ENCODE assay signal across 12 cellular contexts in genomic region chr12:131604146-131604844, GRCh38.
A peak's percentile ranks its signal among the peaks of the same experiment; 100 is the strongest.
DNase-seq lines count a peak whose midpoint lies in the region; ATAC-seq and TF ChIP-seq lines count a peak whose summit lies in the region.
"Had no signal": no experiment of that assay in that cellular context is flagged by ENCODE, and none has a peak within 500 bp of the region (broad histone marks: within the 10 kb centered on the region; RNA-seq: fewer than 3 reads in every experiment).

No MANE protein-coding gene starts in this region.

- ATAC-seq in GM21737 (IDR thresholded peaks at IDR 0.05; ENCODE audit: unreplicated experiment) (no peak), esophagus mucosa (no peak)
- ATAC-seq: body of pancreas, heart right ventricle had no signal

- peak overlapping the region; percentile 40 for H3K27ac Mint-ChIP-seq in activated T-cell treated with anti-CD3 and anti-CD28 coated beads, Interleukin-2, amount 50 U/mL, for 24 hours
- H3K27ac Mint-ChIP-seq in nephron progenitor cell, result peak overlapping the region; percentile 96

- H3K27me3 ChIP-seq in esophagus muscularis mucosa, result peaks cover 0 to 74% (median 10%) of the 10 kb centered on the region in 4 donors
- H3K27me3 ChIP-seq: body of pancreas had no signal

- H3K4me1 ChIP-seq in esophagus muscularis mucosa, result peaks cover 0 to 17% (median 8%) of the 10 kb centered on the region in 4 donors
- H3K4me1 ChIP-seq: body of pancreas, HAP-1 had no signal

- TF ChIP-seq EP300 in esophagus muscularis mucosa (IDR thresholded peaks at IDR 0.05), result no peak

- no peak overlapping the region for H3K4me3 ChIP-seq in esophagus muscularis mucosa
- H3K4me3 ChIP-seq: body of pancreas, HAP-1, suprapubic skin had no signal

- POLR2A ChIA-PET in GM10248 (lab: Yijun Ruan, JAX), result no interaction called here

- peaks cover 63% of the 10 kb centered on the region for H3K4me1 Mint-ChIP-seq in activated T-cell treated with anti-CD3 and anti-CD28 coated beads, Interleukin-2, amount 50 U/mL, for 24 hours (ENCODE audit: low read depth)
- peaks cover 39% of the 10 kb centered on the region for H3K4me1 Mint-ChIP-seq in nephron progenitor cell

- intact Hi-C loops in esophagus muscularis mucosa (cut with DNase I), result no loop called here

- H3K4me3 Mint-ChIP-seq in activated T-cell treated with anti-CD3 and anti-CD28 coated beads, Interleukin-2, amount 50 U/mL, for 24 hours, result peak overlapping the region; percentile 59
- H3K4me3 Mint-ChIP-seq in nephron progenitor cell, result peak overlapping the region; percentile 44

- H3K36me3 ChIP-seq in esophagus muscularis mucosa, result no peaks in the 10 kb centered on the region
- H3K36me3 ChIP-seq: HAP-1, heart right ventricle, suprapubic skin had no signal

- H3K9me3 ChIP-seq in esophagus muscularis mucosa, result no peaks in the 10 kb centered on the region
- H3K9me3 ChIP-seq: body of pancreas, HAP-1, heart right ventricle, suprapubic skin had no signal

- no peak overlapping the region for H3K27ac ChIP-seq in esophagus muscularis mucosa (replicated peaks in 1 of 4)
- H3K27ac ChIP-seq: body of pancreas, suprapubic skin had no signal

- no peaks in the 10 kb centered on the region for H3K9me3 Mint-ChIP-seq in activated T-cell treated with anti-CD3 and anti-CD28 coated beads, Interleukin-2, amount 50 U/mL, for 24 hours
- H3K9me3 Mint-ChIP-seq in nephron progenitor cell, result no peaks in the 10 kb centered on the region

- H3K27me3 Mint-ChIP-seq in activated T-cell treated with anti-CD3 and anti-CD28 coated beads, Interleukin-2, amount 50 U/mL, for 24 hours, result no peaks in the 10 kb centered on the region
- peaks cover 22% of the 10 kb centered on the region for H3K27me3 Mint-ChIP-seq in nephron progenitor cell (ENCODE audit: low read depth, poor library complexity)

- CTCF ChIA-PET in GM10248 (lab: Yijun Ruan, JAX), result interaction anchor here (1.3 to 1.4 kb wide), 3 partner anchors 9 to 500 kb away, joined by 3 to 5 read pairs (median 4); no protein-coding TSS in a partner anchor

- no peaks in the 10 kb centered on the region for H3K36me3 Mint-ChIP-seq in activated T-cell treated with anti-CD3 and anti-CD28 coated beads, Interleukin-2, amount 50 U/mL, for 24 hours (ENCODE audit: low read depth)
- H3K36me3 Mint-ChIP-seq in nephron progenitor cell (ENCODE audit: low read depth), result no peaks in the 10 kb centered on the region

- no peak for TF ChIP-seq POLR2A in esophagus muscularis mucosa (IDR thresholded peaks at IDR 0.05; ENCODE audit: low read depth)

- 23% methylated on average over 20 of the region's 21 CpGs for WGBS in esophagus muscularis mucosa

- TF ChIP-seq CTCF in GM10248 (IDR thresholded peaks at IDR 0.05; ENCODE audit: control extremely low read depth, extremely low read depth, low read depth, missing control alignments) (no peak), nephron progenitor cell (IDR thresholded peaks at IDR 0.05) (no peak), esophagus muscularis mucosa (IDR thresholded peaks at IDR 0.05) (no peak)

- DNase-seq in GM10248 (ENCODE audit: extremely low spot score) (peak; percentile 53), Kasumi-1 (lab: John Stamatoyannopoulos, UW) (peak; percentile 91 to 95), nephron progenitor cell (peak; percentile 37), NCI-H1092 treated with DMSO at 0.1 percent for 48 hours (lab: John Stamatoyannopoulos, UW) (no peak), esophagus muscularis mucosa (ENCODE audit: extremely low spot score) (no peak)
- peak; percentile 44 for DNase-seq in activated T-cell treated with anti-CD3 and anti-CD28 coated beads, Interleukin-2, amount 50 U/mL, for 24 hours
- DNase-seq: body of pancreas, heart right ventricle had no signal

Comparison
In these comparisons a context has a peak if more than half of its experiments do, and no peak if none do; other contexts are left out.
1. DNase-seq: peak in GM10248 (single experiment), Kasumi-1 (2 of 2), activated T-cell treated with anti-CD3 and anti-CD28 coated beads, Interleukin-2, amount 50 U/mL, for 24 hours (single experiment) and nephron progenitor cell (single experiment); none in NCI-H1092 treated with DMSO at 0.1 percent for 48 hours (single experiment) and esophagus muscularis mucosa (single experiment).